Comparison of ENCODE assay signal across 8 cellular contexts in the genomic region with DNA sequence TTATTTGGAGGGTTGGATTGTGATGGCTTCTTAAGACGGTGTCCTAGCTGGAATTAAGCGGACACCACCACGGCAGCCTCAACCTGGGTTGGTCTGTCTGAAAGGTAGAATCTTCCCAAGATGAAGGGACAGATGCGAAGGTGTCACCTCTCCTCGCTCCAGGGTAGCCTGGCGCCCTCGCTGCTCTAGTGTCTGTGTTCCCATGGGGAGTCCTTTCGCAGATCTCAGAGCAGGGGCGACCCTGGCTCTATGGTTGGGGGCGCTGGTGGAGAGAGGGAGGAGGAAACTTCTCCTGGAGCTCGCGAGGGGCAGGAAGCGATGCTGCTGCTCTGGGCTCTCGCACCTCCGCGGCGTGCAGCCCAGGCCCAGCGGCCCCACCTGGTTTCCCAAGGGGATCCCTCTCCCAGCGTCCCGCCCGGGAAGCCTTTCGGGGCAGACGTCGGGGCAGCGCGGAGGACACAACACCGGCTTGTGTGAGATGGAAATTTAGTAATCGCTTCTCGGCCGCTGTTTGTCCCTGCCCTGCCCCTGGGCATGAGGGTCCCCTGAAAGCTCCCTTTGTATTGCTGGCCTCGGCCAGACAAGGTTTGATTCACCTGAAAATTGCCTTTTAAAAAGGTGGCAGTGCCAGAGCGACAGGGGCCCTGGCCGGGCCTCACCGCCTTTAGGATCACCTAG. TPM values are rescaled to one million over a fixed set of nuclear protein-coding genes. Genes with fewer than 3 reads are reported as not detected.
DNase-seq lines count a peak whose midpoint lies in the region; ATAC-seq lines count a peak whose summit lies in the region.

No MANE protein-coding gene starts in this region.

- no peak overlapping the region for H3K27ac ChIP-seq in rectal smooth muscle tissue (ENCODE audit: low read depth, low read length)

- ATAC-seq in Right ventricle myocardium superior (ENCODE audit: poor library complexity) = no peak
- ATAC-seq in left cardiac atrium = no peak
- ATAC-seq in esophagus mucosa = peak; percentile 13

- H3K4me3 ChIP-seq in rectal smooth muscle tissue (ENCODE audit: low read length) = peak overlapping the region; percentile 67

- intact Hi-C loops in Right ventricle myocardium superior (cut with DNase I) (no loop called here), left cardiac atrium (cut with DNase I) (loop anchor here in 1 of 2 donors (10.0 kb wide), 1 partner anchor 1085 kb away; no protein-coding TSS in a partner anchor)

- H3K4me3 Mint-ChIP-seq in IgD-negative memory B cell = peak overlapping the region; percentile 10 to 86 (median 74)

- no peaks in the 10 kb centered on the region for H3K36me3 ChIP-seq in rectal smooth muscle tissue (ENCODE audit: control insufficient read depth, insufficient read depth, low read length)

- H3K27me3 Mint-ChIP-seq in IgD-negative memory B cell = peaks cover 50% of the 10 kb centered on the region

- H3K27ac Mint-ChIP-seq in IgD-negative memory B cell = no peak overlapping the region

- H3K9ac ChIP-seq in rectal smooth muscle tissue (ENCODE audit: low read length) = no peak overlapping the region

- peaks cover 5 to 17% (median 9%) of the 10 kb centered on the region in 3 donors for H3K4me1 Mint-ChIP-seq in IgD-negative memory B cell

- DNase-seq in Right ventricle myocardium superior = peak; percentile 38
- DNase-seq in left cardiac atrium = no peak
- DNase-seq in NCI-H510A (lab: John Stamatoyannopoulos, UW) = no peak
- no peak for DNase-seq in NCI-H446 (lab: John Stamatoyannopoulos, UW)
- DNase-seq in NCI-H1436 (lab: John Stamatoyannopoulos, UW) = no peak

- H3K4me1 ChIP-seq in rectal smooth muscle tissue (ENCODE audit: control insufficient read depth, insufficient read depth, low read length) = peaks cover 7% of the 10 kb centered on the region

- no peaks in the 10 kb centered on the region for H3K9me3 Mint-ChIP-seq in IgD-negative memory B cell

- peaks cover 12% of the 10 kb centered on the region for H3K27me3 ChIP-seq in rectal smooth muscle tissue (ENCODE audit: control insufficient read depth, insufficient read depth, low read length)

- peaks cover 2% of the 10 kb centered on the region for H3K36me3 Mint-ChIP-seq in IgD-negative memory B cell

RNA-seq across cellular contexts. Expression of gene RSPO3, which starts 1.8 kb away (rescaled TPM):
- total RNA-seq in Right ventricle myocardium superior (0.67 TPM), left cardiac atrium (1 to 10 TPM in 1 of 2 donors, under 1 TPM in 1; 0.94 to 1.9 TPM), esophagus mucosa (1.4 TPM)
- polyA plus RNA-seq in IgD-negative memory B cell = not detected
